In the genomic region with DNA sequence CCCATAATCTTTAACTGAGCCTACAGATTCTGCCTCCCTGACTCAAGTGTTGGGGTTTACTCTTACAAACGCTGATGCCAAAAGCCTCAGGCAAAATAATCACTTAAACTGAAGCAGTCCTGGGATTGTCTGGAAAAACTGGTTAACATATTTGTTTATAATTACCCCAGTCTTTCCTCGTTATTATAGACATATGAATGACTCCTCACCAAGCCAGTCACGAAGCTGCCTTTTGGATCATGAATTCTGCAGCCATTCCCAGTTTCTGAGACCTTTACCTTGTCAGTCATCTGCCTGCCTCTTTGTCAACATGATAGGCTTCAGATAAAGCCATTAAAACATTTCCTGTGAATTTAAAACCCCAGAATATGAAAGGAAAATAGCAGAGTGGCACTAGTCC, we compare ENCODE assay signal across 1 cellular context.
TF ChIP-seq lines count a peak whose summit lies in the region.

No MANE protein-coding gene starts in this region.

TF ChIP-seq in GM12878, 131 proteins besides CTCF, POLR2A, EP300 and RAD21 (continued from another document):
- no peak for TF ChIP-seq E2F4 (IDR thresholded peaks at IDR 0.05; ENCODE audit: low read depth, low read length)
- 0 out of 2 replicates have a peak, but pooled peaks have one; percentile 25 for TF ChIP-seq ZBED1 (IDR thresholded peaks at IDR 0.05; ENCODE audit: borderline replicate concordance)
- TF ChIP-seq, protein P1, sequence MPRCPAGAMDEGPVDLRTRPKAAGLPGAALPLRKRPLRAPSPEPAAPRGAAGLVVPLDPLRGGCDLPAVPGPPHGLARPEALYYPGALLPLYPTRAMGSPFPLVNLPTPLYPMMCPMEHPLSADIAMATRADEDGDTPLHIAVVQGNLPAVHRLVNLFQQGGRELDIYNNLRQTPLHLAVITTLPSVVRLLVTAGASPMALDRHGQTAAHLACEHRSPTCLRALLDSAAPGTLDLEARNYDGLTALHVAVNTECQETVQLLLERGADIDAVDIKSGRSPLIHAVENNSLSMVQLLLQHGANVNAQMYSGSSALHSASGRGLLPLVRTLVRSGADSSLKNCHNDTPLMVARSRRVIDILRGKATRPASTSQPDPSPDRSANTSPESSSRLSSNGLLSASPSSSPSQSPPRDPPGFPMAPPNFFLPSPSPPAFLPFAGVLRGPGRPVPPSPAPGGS (IDR thresholded peaks at IDR 0.05; ENCODE audit: borderline replicate concordance, insufficient read depth, low read depth, low read length, poor library complexity, severe bottlenecking): no peak
- no peak for TF ChIP-seq MAX (IDR thresholded peaks at IDR 0.05; ENCODE audit: low read depth, low read length)
- TF ChIP-seq EED (IDR thresholded peaks at IDR 0.05; ENCODE audit: low read depth): no peak
